ENCODE assay signal across 2 cellular contexts in the genomic region with DNA sequence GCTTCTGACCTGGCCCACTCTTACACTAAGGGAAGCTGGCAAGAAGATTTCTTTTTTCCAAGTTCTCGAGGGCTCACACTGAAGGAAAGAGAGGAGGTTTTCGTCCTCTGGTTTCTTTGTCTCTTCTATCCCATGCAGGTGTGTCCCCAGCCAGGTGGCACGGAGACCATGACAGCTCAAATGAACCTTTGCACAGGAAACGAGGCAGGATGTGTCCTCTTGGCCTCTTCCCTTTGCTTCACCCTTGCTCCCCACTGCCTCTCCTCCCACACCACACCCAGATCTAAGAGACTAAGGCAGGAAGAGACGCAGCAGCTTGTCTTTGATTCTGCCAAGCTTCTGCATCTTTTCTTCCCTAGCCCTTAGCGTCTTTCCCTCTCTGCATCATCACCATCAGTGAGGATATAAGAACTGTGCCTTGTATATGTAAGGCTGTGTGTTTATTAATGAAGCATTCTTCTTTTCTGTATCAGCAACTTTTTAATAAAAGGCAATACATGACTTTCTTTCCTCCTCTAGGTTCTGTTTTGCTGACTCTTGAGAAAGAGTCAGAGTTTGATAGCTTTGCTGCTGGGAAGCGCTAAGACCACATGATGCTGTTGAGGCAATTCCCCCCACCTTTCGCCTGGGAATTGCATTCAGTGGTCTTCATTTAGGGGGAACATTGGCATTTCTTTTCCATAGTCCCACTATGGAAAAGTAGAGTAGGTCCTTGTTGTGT.
TF ChIP-seq lines count a peak whose summit lies in the region.

No MANE protein-coding gene starts in this region.

TF ChIP-seq in IMR-90, 13 proteins besides CTCF, POLR2A, EP300 and RAD21:
- TF ChIP-seq CEBPB (IDR thresholded peaks at IDR 0.05; ENCODE audit: low read depth, low read length), result no peak
- TF ChIP-seq MAFK (IDR thresholded peaks at IDR 0.05; ENCODE audit: low read depth, low read length), result peak; percentile 60
- TF ChIP-seq NFE2L2 (IDR thresholded peaks at IDR 0.05; ENCODE audit: low read depth, low read length), result no peak
- TF ChIP-seq RFX5 (IDR thresholded peaks at IDR 0.05; ENCODE audit: low read depth, low read length), result no peak
- TF ChIP-seq MXI1 (IDR thresholded peaks at IDR 0.05; ENCODE audit: borderline replicate concordance, low read depth, low read length), result no peak

TF ChIP-seq in H1, 55 proteins besides CTCF, POLR2A, EP300 and RAD21:
- TF ChIP-seq KDM4A (IDR thresholded peaks at IDR 0.05; ENCODE audit: low read depth, low read length, severe bottlenecking), result no peak
- TF ChIP-seq SRF (IDR thresholded peaks at IDR 0.05; ENCODE audit: low read depth, low read length), result no peak
- TF ChIP-seq CHD1 (IDR thresholded peaks at IDR 0.05; ENCODE audit: low read depth, low read length), result no peak
- TF ChIP-seq, protein P1, sequence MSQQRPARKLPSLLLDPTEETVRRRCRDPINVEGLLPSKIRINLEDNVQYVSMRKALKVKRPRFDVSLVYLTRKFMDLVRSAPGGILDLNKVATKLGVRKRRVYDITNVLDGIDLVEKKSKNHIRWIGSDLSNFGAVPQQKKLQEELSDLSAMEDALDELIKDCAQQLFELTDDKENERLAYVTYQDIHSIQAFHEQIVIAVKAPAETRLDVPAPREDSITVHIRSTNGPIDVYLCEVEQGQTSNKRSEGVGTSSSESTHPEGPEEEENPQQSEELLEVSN (IDR thresholded peaks at IDR 0.05), result no peak
- no peak for TF ChIP-seq KDM5A (IDR thresholded peaks at IDR 0.05; ENCODE audit: low read length)
- no peak for TF ChIP-seq KDM1A (IDR thresholded peaks at IDR 0.05; ENCODE audit: borderline replicate concordance, low read length)
- no peak for TF ChIP-seq JUND (IDR thresholded peaks at IDR 0.05; ENCODE audit: low read length)
- no peak for TF ChIP-seq HDAC6 (IDR thresholded peaks at IDR 0.05; ENCODE audit: low read depth, low read length)
- no peak for TF ChIP-seq SIRT6 (IDR thresholded peaks at IDR 0.05; ENCODE audit: low read length)
- TF ChIP-seq PHF8 (conservative IDR thresholded peaks at IDR 0.05; ENCODE audit: low read depth, low read length), result no peak
- TF ChIP-seq HDAC2 (IDR thresholded peaks at IDR 0.05; ENCODE audit: borderline replicate concordance in 1 of 2, low read depth in 2 of 2, low read length in 2 of 2), result no peak
- TF ChIP-seq RXRA (IDR thresholded peaks at IDR 0.05; ENCODE audit: insufficient read depth, low read depth, low read length), result no peak
- TF ChIP-seq TAF7 (optimal IDR thresholded peaks at IDR 0.05; ENCODE audit: borderline replicate concordance, low read depth, low read length), result no peak
- TF ChIP-seq, protein P2, sequence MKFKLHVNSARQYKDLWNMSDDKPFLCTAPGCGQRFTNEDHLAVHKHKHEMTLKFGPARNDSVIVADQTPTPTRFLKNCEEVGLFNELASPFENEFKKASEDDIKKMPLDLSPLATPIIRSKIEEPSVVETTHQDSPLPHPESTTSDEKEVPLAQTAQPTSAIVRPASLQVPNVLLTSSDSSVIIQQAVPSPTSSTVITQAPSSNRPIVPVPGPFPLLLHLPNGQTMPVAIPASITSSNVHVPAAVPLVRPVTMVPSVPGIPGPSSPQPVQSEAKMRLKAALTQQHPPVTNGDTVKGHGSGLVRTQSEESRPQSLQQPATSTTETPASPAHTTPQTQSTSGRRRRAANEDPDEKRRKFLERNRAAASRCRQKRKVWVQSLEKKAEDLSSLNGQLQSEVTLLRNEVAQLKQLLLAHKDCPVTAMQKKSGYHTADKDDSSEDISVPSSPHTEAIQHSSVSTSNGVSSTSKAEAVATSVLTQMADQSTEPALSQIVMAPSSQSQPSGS (IDR thresholded peaks at IDR 0.05; ENCODE audit: low read length), result no peak
- no peak for TF ChIP-seq FOSL1 (IDR thresholded peaks at IDR 0.05; ENCODE audit: insufficient read depth, low read depth, low read length)
- no peak for TF ChIP-seq RBBP5 (IDR thresholded peaks at IDR 0.05; ENCODE audit: borderline replicate concordance, low read depth, low read length)
